In genomic region chr12:132635076-132635955, GRCh38 we compare ENCODE assay signal across 1 cellular context.
TF ChIP-seq lines count a peak whose summit lies in the region.

No MANE protein-coding gene starts in this region.

TF ChIP-seq in GM23338, 12 proteins besides CTCF, POLR2A, EP300 and RAD21 (continued from another document):
- no peak for TF ChIP-seq ZNF462 (CRISPR knock-in tag; IDR thresholded peaks at IDR 0.05)
- TF ChIP-seq ZNF331 (CRISPR knock-in tag; IDR thresholded peaks at IDR 0.05; ENCODE audit: low read depth), result no peak
